Comparison of ENCODE assay signal across 12 cellular contexts in genomic region chr3:173098959-173099358, GRCh38. TPM values are rescaled to one million over a fixed set of nuclear protein-coding genes. Genes with fewer than 3 reads are reported as not detected.
"Had no signal": no experiment of that assay in that cellular context is flagged by ENCODE, and none has a peak within 500 bp of the region (broad histone marks: within the 10 kb centered on the region; RNA-seq: fewer than 3 reads in every experiment).

No MANE protein-coding gene starts in this region.

- H3K9ac ChIP-seq: GM23248, KMS-11 had no signal

- H3K27ac ChIP-seq: GM23248, HL-60, KMS-11 had no signal

- H3K4me3 ChIP-seq: GM23248, HAP-1 had no signal

- ATAC-seq: HCT116 had no signal

- H3K9me3 ChIP-seq: HAP-1 had no signal

- DNase-seq: GM23248, GOT3, H7, IMR-90, Karpas-422, KBM-7 had no signal

- H2AFZ ChIP-seq: GM23248 had no signal

- H3K4me1 ChIP-seq: HAP-1 had no signal

- H3K4me2 ChIP-seq: KMS-11 had no signal

RNA-seq across cellular contexts. Expression of gene SPATA16, which starts 42.1 kb away (rescaled TPM):
- total RNA-seq: GM23248, H4, H7, HT1080, IMR-90 had no signal
- polyA plus RNA-seq: GM23248, IMR-90 had no signal
